Comparison of ENCODE assay signal across 23 cellular contexts in the genomic region with DNA sequence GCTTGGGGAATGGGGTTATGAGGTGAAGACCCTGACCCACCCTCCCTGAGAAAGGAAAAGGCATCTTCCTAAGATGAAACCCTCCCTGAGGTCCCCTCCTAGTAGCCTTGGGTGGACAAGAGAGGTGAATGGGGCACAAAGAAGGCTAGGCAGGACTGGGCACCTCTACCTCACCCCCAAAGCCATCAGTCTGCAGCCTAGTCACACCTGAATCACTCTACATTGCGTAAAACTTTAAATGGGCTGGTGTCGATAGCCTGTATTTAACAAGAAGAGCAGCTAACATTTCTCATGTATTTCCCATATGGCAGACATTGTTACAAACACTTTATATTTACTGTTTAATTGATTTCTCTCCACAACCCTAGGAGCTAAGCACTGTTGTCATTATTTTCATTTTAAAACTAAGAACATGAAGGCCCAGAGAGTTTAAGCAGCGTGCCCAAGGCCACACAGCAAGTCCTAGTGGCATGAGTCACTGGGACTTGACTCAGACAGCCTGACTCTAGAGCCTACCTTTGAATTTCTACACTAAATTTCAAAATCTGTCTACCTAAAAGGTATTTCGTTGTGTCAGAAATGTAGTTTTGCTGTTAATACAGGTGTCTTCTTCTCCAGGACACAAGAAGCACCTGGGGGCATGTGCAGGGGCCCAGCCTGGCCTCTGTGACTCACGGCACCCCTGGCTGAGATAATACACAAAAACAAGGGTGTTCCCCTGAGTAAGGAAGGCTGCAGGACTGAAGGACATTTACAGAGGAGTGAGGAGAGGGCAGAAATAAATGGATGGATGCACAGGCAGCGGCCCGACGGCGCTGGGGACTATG. TPM values are rescaled to one million over a fixed set of nuclear protein-coding genes. Genes with fewer than 3 reads are reported as not detected.
"Had no signal": no experiment of that assay in that cellular context is flagged by ENCODE, and none has a peak within 500 bp of the region (broad histone marks: within the 10 kb centered on the region; RNA-seq: fewer than 3 reads in every experiment).

No MANE protein-coding gene starts in this region.

- H3K27ac Mint-ChIP-seq: activated CD4-positive, alpha-beta memory T cell treated with anti-CD3 and anti-CD28 coated beads, Interleukin-2, amount 10 ng/mL, durations not matched to agents 7 days and 5 days; activated naive CD8-positive, alpha-beta T cell treated with anti-CD3 and anti-CD28 coated beads, Interleukin-2, amount 10 ng/mL, durations not matched to agents 7 days and 5 days; dendritic cell treated with granulocyte-macrophage colony-stimulating factor and Interleukin-4, amounts not matched to agents 40 ng/mL and 50 ng/mL, for 4 days; effector memory CD8-positive, alpha-beta T cell; memory B cell; natural killer cell treated with Interleukin-12 subunit alpha and Interleukin-12 subunit beta and Interleukin-15 and Interleukin-18, amount 100 ng/mL, for 72 hours; T-helper 1 cell treated with Interleukin-12 subunit alpha and Interleukin-12 subunit beta and Interleukin-4 antibody, amounts not matched to agents 30 μg/mL and 1 μg/mL, for 36 hours; type B pancreatic cell had no signal

- H3K27me3 ChIP-seq: brain microvascular endothelial cell had no signal

- H3K4me3 Mint-ChIP-seq: activated CD4-positive, alpha-beta memory T cell treated with anti-CD3 and anti-CD28 coated beads, Interleukin-2, amount 10 ng/mL, durations not matched to agents 7 days and 5 days; activated naive CD8-positive, alpha-beta T cell treated with anti-CD3 and anti-CD28 coated beads, Interleukin-2, amount 10 ng/mL, durations not matched to agents 7 days and 5 days; dendritic cell treated with granulocyte-macrophage colony-stimulating factor and Interleukin-4, amounts not matched to agents 40 ng/mL and 50 ng/mL, for 4 days; effector memory CD8-positive, alpha-beta T cell; memory B cell; natural killer cell treated with Interleukin-12 subunit alpha and Interleukin-12 subunit beta and Interleukin-15 and Interleukin-18, amount 100 ng/mL, for 72 hours; T-helper 1 cell treated with Interleukin-12 subunit alpha and Interleukin-12 subunit beta and Interleukin-4 antibody, amounts not matched to agents 30 μg/mL and 1 μg/mL, for 36 hours; type B pancreatic cell had no signal

- H3K9me3 Mint-ChIP-seq: activated CD4-positive, alpha-beta memory T cell treated with anti-CD3 and anti-CD28 coated beads, Interleukin-2, amount 10 ng/mL, durations not matched to agents 7 days and 5 days; activated naive CD8-positive, alpha-beta T cell treated with anti-CD3 and anti-CD28 coated beads, Interleukin-2, amount 10 ng/mL, durations not matched to agents 7 days and 5 days; dendritic cell treated with granulocyte-macrophage colony-stimulating factor and Interleukin-4, amounts not matched to agents 40 ng/mL and 50 ng/mL, for 4 days; effector memory CD8-positive, alpha-beta T cell; memory B cell; natural killer cell treated with Interleukin-12 subunit alpha and Interleukin-12 subunit beta and Interleukin-15 and Interleukin-18, amount 100 ng/mL, for 72 hours; T-helper 1 cell treated with Interleukin-12 subunit alpha and Interleukin-12 subunit beta and Interleukin-4 antibody, amounts not matched to agents 30 μg/mL and 1 μg/mL, for 36 hours; type B pancreatic cell had no signal

- H3K36me3 Mint-ChIP-seq: activated naive CD8-positive, alpha-beta T cell treated with anti-CD3 and anti-CD28 coated beads, Interleukin-2, amount 10 ng/mL, durations not matched to agents 7 days and 5 days; memory B cell; natural killer cell treated with Interleukin-12 subunit alpha and Interleukin-12 subunit beta and Interleukin-15 and Interleukin-18, amount 100 ng/mL, for 72 hours; type B pancreatic cell had no signal

- DNase-seq: activated CD4-positive, alpha-beta memory T cell treated with anti-CD3 and anti-CD28 coated beads, Interleukin-2, amount 10 ng/mL, durations not matched to agents 7 days and 5 days; activated naive CD4-positive, alpha-beta T cell; activated naive CD8-positive, alpha-beta T cell treated with anti-CD3 and anti-CD28 coated beads, Interleukin-2, amount 10 ng/mL, durations not matched to agents 7 days and 5 days; activated T-cell treated with anti-CD3 and anti-CD28 coated beads for 4 hours; anterior cingulate cortex; brain microvascular endothelial cell; cerebellar nuclear complex; effector memory CD8-positive, alpha-beta T cell; erythroblast; hippocampal formation; kidney; left ventricle myocardium inferior; nucleus accumbens; small intestine; stimulated activated CD4-positive, alpha-beta T cell treated with anti-CD3 and anti-CD28 coated beads, Interleukin-4, amount 100 ng/mL, for 24 hours; stimulated activated naive CD4-positive, alpha-beta T cell treated with Interleukin-2 at 50 U/mL for 16 hours; WERI-Rb-1 had no signal

- H3K4me1 ChIP-seq: left ventricle myocardium inferior had no signal

- H3K36me3 ChIP-seq: brain microvascular endothelial cell, left ventricle myocardium inferior, WERI-Rb-1 had no signal

- H3K4me3 ChIP-seq: left ventricle myocardium inferior had no signal

- H3K27ac ChIP-seq: brain microvascular endothelial cell, left ventricle myocardium inferior, WERI-Rb-1 had no signal

- H3K9me3 ChIP-seq: left ventricle myocardium inferior had no signal

RNA-seq across cellular contexts. Expression of a gene that starts 3.4 kb away (rescaled TPM):
- total RNA-seq: activated CD4-positive, alpha-beta memory T cell treated with anti-CD3 and anti-CD28 coated beads, Interleukin-2, amount 10 ng/mL, durations not matched to agents 7 days and 5 days; activated naive CD8-positive, alpha-beta T cell treated with anti-CD3 and anti-CD28 coated beads, Interleukin-2, amount 10 ng/mL, durations not matched to agents 7 days and 5 days; glomerular endothelial cell; natural killer cell treated with Interleukin-12 subunit alpha and Interleukin-12 subunit beta and Interleukin-15 and Interleukin-18, amount 100 ng/mL, for 72 hours had no signal

RNA-seq across cellular contexts. Expression of a gene that starts 55.1 kb away (rescaled TPM):
- total RNA-seq: activated CD4-positive, alpha-beta memory T cell treated with anti-CD3 and anti-CD28 coated beads, Interleukin-2, amount 10 ng/mL, durations not matched to agents 7 days and 5 days; glomerular endothelial cell had no signal

RNA-seq across cellular contexts. Expression of a gene that starts 55.5 kb away (rescaled TPM):
- total RNA-seq: activated CD4-positive, alpha-beta memory T cell treated with anti-CD3 and anti-CD28 coated beads, Interleukin-2, amount 10 ng/mL, durations not matched to agents 7 days and 5 days; glomerular endothelial cell had no signal
